13 cellular contexts compared by ENCODE assay signal in the genomic region with DNA sequence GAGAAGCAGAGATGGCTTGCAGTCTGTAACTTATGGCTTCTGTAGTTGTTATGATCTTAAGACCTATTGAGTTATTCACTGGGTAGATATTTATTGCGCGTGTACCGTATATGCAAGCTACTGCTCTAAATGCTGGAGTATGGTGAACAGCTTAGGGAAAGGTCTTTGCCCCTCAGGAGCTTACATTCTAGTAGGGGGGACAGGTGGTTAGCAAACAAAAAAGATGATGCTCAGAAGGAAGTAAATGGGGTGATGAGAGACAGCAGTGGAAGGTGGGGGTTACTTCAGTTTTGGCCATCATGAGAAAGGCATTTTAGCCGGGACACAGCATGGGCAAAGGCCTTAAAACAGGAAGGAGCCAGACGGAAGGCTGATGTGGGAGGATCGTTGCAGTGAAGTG. TPM values are rescaled to one million over a fixed set of nuclear protein-coding genes. Genes with fewer than 3 reads are reported as not detected.
A peak's percentile ranks its signal among the peaks of the same experiment; 100 is the strongest.
DNase-seq lines count a peak whose midpoint lies in the region; ATAC-seq lines count a peak whose summit lies in the region.
"Had no signal": no experiment of that assay in that cellular context is flagged by ENCODE, and none has a peak within 500 bp of the region (broad histone marks: within the 10 kb centered on the region; RNA-seq: fewer than 3 reads in every experiment).

No MANE protein-coding gene starts in this region.

- no peaks in the 10 kb centered on the region for H3K27me3 ChIP-seq in CD4-positive, alpha-beta memory T cell (ENCODE audit: insufficient read depth, low read length)
- H3K27me3 ChIP-seq in naive thymus-derived CD4-positive, alpha-beta T cell (ENCODE audit: control insufficient read depth in 2 of 2, insufficient read depth in 2 of 2, low read length in 2 of 2) = no peaks in the 10 kb centered on the region
- H3K27me3 ChIP-seq: brain microvascular endothelial cell, transverse colon had no signal

- H3K27ac ChIP-seq in CD4-positive, alpha-beta memory T cell (ENCODE audit: low read depth, low read length) = no peak overlapping the region
- H3K27ac ChIP-seq in naive thymus-derived CD4-positive, alpha-beta T cell (ENCODE audit: low read depth, low read length) = no peak overlapping the region
- H3K27ac ChIP-seq: brain microvascular endothelial cell, transverse colon had no signal

- DNase-seq in CD4-positive, alpha-beta memory T cell = no peak
- DNase-seq in activated T-helper 2 cell treated with anti-CD3 and anti-CD28 coated beads, Interferon-gamma antibody, Interleukin-2, Interleukin-4, amounts not matched to agents 10 μg/mL and 5 μg/mL and 100 μg/mL, durations not matched to agents 14 hours and 24 hours and 36 hours (ENCODE audit: low spot score) = no peak
- no peak for DNase-seq in naive thymus-derived CD4-positive, alpha-beta T cell
- DNase-seq in cerebellar cortex (ENCODE audit: low spot score) (no peak), NCI-H1930 (lab: John Stamatoyannopoulos, UW) (no peak)
- DNase-seq: brain microvascular endothelial cell, Caco-2, IMR-90, left cardiac atrium, T1000, transverse colon had no signal

- intact Hi-C loops in CD4-positive, alpha-beta memory T cell (cut with micrococcal nuclease) = loop anchor here (5.0 kb wide), 1 partner anchor 41 kb away; a partner anchor contains a TSS
- intact Hi-C loops in activated T-helper 2 cell treated with anti-CD3 and anti-CD28 coated beads, Interferon-gamma antibody, Interleukin-2, Interleukin-4, amounts not matched to agents 10 μg/mL and 5 μg/mL and 100 μg/mL, durations not matched to agents 14 hours and 24 hours and 36 hours (cut with micrococcal nuclease) = loop anchor here (5.0 to 10.0 kb wide), 3 partner anchors 61 to 161 kb away; a partner anchor contains a TSS
- intact Hi-C loops in naive thymus-derived CD4-positive, alpha-beta T cell (cut with micrococcal nuclease) = loop anchor here in 1 of 2 donors (5.0 kb wide), 2 partner anchors 149 to 301 kb away; no protein-coding TSS in a partner anchor

- no peaks in the 10 kb centered on the region for H3K9me3 Mint-ChIP-seq in CD4-positive, alpha-beta memory T cell
- no peaks in the 10 kb centered on the region for H3K9me3 Mint-ChIP-seq in IgD-negative memory B cell
- no peaks in the 10 kb centered on the region for H3K9me3 Mint-ChIP-seq in activated T-helper 2 cell treated with anti-CD3 and anti-CD28 coated beads, Interferon-gamma antibody, Interleukin-2, Interleukin-4, amounts not matched to agents 10 μg/mL and 5 μg/mL and 100 μg/mL, durations not matched to agents 14 hours and 24 hours and 36 hours
- no peaks in the 10 kb centered on the region for H3K9me3 Mint-ChIP-seq in naive thymus-derived CD4-positive, alpha-beta T cell

- H3K4me1 Mint-ChIP-seq in CD4-positive, alpha-beta memory T cell = peaks cover 26 to 48% (median 36%) of the 10 kb centered on the region in 4 donors
- H3K4me1 Mint-ChIP-seq in IgD-negative memory B cell = peaks cover 26 to 43% (median 41%) of the 10 kb centered on the region in 3 donors
- H3K4me1 Mint-ChIP-seq in activated T-helper 2 cell treated with anti-CD3 and anti-CD28 coated beads, Interferon-gamma antibody, Interleukin-2, Interleukin-4, amounts not matched to agents 10 μg/mL and 5 μg/mL and 100 μg/mL, durations not matched to agents 14 hours and 24 hours and 36 hours (ENCODE audit: low read depth) = peaks cover 28% of the 10 kb centered on the region
- peaks cover 27 to 49% (median 38%) of the 10 kb centered on the region in 7 donors for H3K4me1 Mint-ChIP-seq in naive thymus-derived CD4-positive, alpha-beta T cell

- H3K4me3 Mint-ChIP-seq in CD4-positive, alpha-beta memory T cell = peak overlapping the region; percentile 0 to 79 (median 71)
- peak overlapping the region; percentile 56 to 93 (median 72) for H3K4me3 Mint-ChIP-seq in IgD-negative memory B cell
- peak overlapping the region; percentile 54 for H3K4me3 Mint-ChIP-seq in activated T-helper 2 cell treated with anti-CD3 and anti-CD28 coated beads, Interferon-gamma antibody, Interleukin-2, Interleukin-4, amounts not matched to agents 10 μg/mL and 5 μg/mL and 100 μg/mL, durations not matched to agents 14 hours and 24 hours and 36 hours (ENCODE audit: low read depth)
- H3K4me3 Mint-ChIP-seq in naive thymus-derived CD4-positive, alpha-beta T cell = peak overlapping the region in 9 of 10 donors; percentile 61 to 89 (median 75)

- H3K27me3 Mint-ChIP-seq in CD4-positive, alpha-beta memory T cell = no peaks in the 10 kb centered on the region
- H3K27me3 Mint-ChIP-seq in IgD-negative memory B cell = peaks cover 2% of the 10 kb centered on the region
- no peaks in the 10 kb centered on the region for H3K27me3 Mint-ChIP-seq in activated T-helper 2 cell treated with anti-CD3 and anti-CD28 coated beads, Interferon-gamma antibody, Interleukin-2, Interleukin-4, amounts not matched to agents 10 μg/mL and 5 μg/mL and 100 μg/mL, durations not matched to agents 14 hours and 24 hours and 36 hours (ENCODE audit: low read depth)
- no peaks in the 10 kb centered on the region for H3K27me3 Mint-ChIP-seq in naive thymus-derived CD4-positive, alpha-beta T cell

- H3K4me1 ChIP-seq in CD4-positive, alpha-beta memory T cell (ENCODE audit: insufficient read depth, low read length) = peaks cover 45% of the 10 kb centered on the region
- peaks cover 23 to 25% of the 10 kb centered on the region in 2 donors for H3K4me1 ChIP-seq in naive thymus-derived CD4-positive, alpha-beta T cell (ENCODE audit: control insufficient read depth in 2 of 2, insufficient read depth in 2 of 2, low read length in 2 of 2)

- H3K9me3 ChIP-seq in CD4-positive, alpha-beta memory T cell (ENCODE audit: control insufficient read depth in 1 of 2, low read length in 2 of 2) = no peaks in the 10 kb centered on the region
- no peaks in the 10 kb centered on the region for H3K9me3 ChIP-seq in naive thymus-derived CD4-positive, alpha-beta T cell (ENCODE audit: control insufficient read depth in 2 of 3, low read length in 3 of 3)
- H3K9me3 ChIP-seq: Caco-2, transverse colon had no signal

- H3K4me3 ChIP-seq in CD4-positive, alpha-beta memory T cell (ENCODE audit: low read length in 2 of 2) = no peak overlapping the region
- no peak overlapping the region for H3K4me3 ChIP-seq in naive thymus-derived CD4-positive, alpha-beta T cell (ENCODE audit: low read length)
- H3K4me3 ChIP-seq: transverse colon had no signal

- CTCF ChIA-PET in CD4-positive, alpha-beta memory T cell (lab: Charles Lee; ENCODE audit: partially characterized antibody) = interaction anchor here (0.6 to 9.9 kb wide), 11 partner anchors 9 to 150 kb away, joined by 3 to 325 read pairs (median 17); a partner anchor contains a TSS
- CTCF ChIA-PET in naive thymus-derived CD4-positive, alpha-beta T cell (lab: Charles Lee) = interaction anchor here (0.6 to 9.3 kb wide), 10 partner anchors 14 to 441 kb away, joined by 3 to 136 read pairs (median 5); a partner anchor contains a TSS

- H3K36me3 Mint-ChIP-seq in CD4-positive, alpha-beta memory T cell = peaks cover 11 to 12% of the 10 kb centered on the region in 2 donors
- H3K36me3 Mint-ChIP-seq in IgD-negative memory B cell = peaks cover 2% of the 10 kb centered on the region
- H3K36me3 Mint-ChIP-seq in activated T-helper 2 cell treated with anti-CD3 and anti-CD28 coated beads, Interferon-gamma antibody, Interleukin-2, Interleukin-4, amounts not matched to agents 10 μg/mL and 5 μg/mL and 100 μg/mL, durations not matched to agents 14 hours and 24 hours and 36 hours (ENCODE audit: low read depth) = peaks cover 23% of the 10 kb centered on the region
- peaks cover 5 to 21% (median 7%) of the 10 kb centered on the region in 5 donors for H3K36me3 Mint-ChIP-seq in naive thymus-derived CD4-positive, alpha-beta T cell

- ATAC-seq in naive thymus-derived CD4-positive, alpha-beta T cell = no peak
- ATAC-seq in GM18870 (IDR thresholded peaks at IDR 0.05; ENCODE audit: unreplicated experiment) = no peak
- ATAC-seq: left cardiac atrium had no signal

- peak overlapping the region; percentile 17 to 81 (median 62) for H3K27ac Mint-ChIP-seq in CD4-positive, alpha-beta memory T cell
- H3K27ac Mint-ChIP-seq in IgD-negative memory B cell = peak overlapping the region in 2 of 3 donors; percentile 69 to 71
- no peak overlapping the region for H3K27ac Mint-ChIP-seq in activated T-helper 2 cell treated with anti-CD3 and anti-CD28 coated beads, Interferon-gamma antibody, Interleukin-2, Interleukin-4, amounts not matched to agents 10 μg/mL and 5 μg/mL and 100 μg/mL, durations not matched to agents 14 hours and 24 hours and 36 hours
- peak overlapping the region; percentile 4 to 91 (median 66) for H3K27ac Mint-ChIP-seq in naive thymus-derived CD4-positive, alpha-beta T cell

- POLR2A ChIA-PET in CD4-positive, alpha-beta memory T cell (lab: Charles Lee; ENCODE audit: partially characterized antibody) = interaction anchor here (0.6 to 9.9 kb wide), 7 partner anchors 12 to 159 kb away, joined by 3 to 97 read pairs (median 4); a partner anchor contains a TSS
- POLR2A ChIA-PET in naive thymus-derived CD4-positive, alpha-beta T cell (lab: Charles Lee) = interaction anchor here (0.7 to 3.0 kb wide), 8 partner anchors 19 to 96 kb away, joined by 3 to 17 read pairs (median 3); no protein-coding TSS in a partner anchor

- no peaks in the 10 kb centered on the region for H3K36me3 ChIP-seq in CD4-positive, alpha-beta memory T cell (ENCODE audit: insufficient read depth, low read length)
- peaks cover 0 to 4% (median 0%) of the 10 kb centered on the region in 3 experiments for H3K36me3 ChIP-seq in naive thymus-derived CD4-positive, alpha-beta T cell (ENCODE audit: control insufficient read depth in 2 of 3, insufficient read depth in 3 of 3, low read length in 3 of 3)
- H3K36me3 ChIP-seq: transverse colon had no signal

RNA-seq across cellular contexts. Expression of a gene that starts 2.0 kb away (rescaled TPM):
- 10 to 100 TPM; 20.0 to 21.9 TPM for total RNA-seq in CD4-positive, alpha-beta memory T cell
- 1 to 10 TPM; 1.3 to 3.5 TPM for polyA plus RNA-seq in CD4-positive, alpha-beta memory T cell
- 4.5 TPM for polyA plus RNA-seq in IgD-negative memory B cell
- 9.9 and 10.1 TPM in 2 replicates for total RNA-seq in activated T-helper 2 cell treated with anti-CD3 and anti-CD28 coated beads, Interferon-gamma antibody, Interleukin-2, Interleukin-4, amounts not matched to agents 10 μg/mL and 5 μg/mL and 100 μg/mL, durations not matched to agents 14 hours and 24 hours and 36 hours
- total RNA-seq in naive thymus-derived CD4-positive, alpha-beta T cell = 10 to 100 TPM in 4 of 5 experiments, 1 to 10 TPM in 1; 5.8 to 18.9 (median 17.8) TPM
- 1 to 10 TPM; 1.8 to 4.4 TPM for polyA plus RNA-seq in naive thymus-derived CD4-positive, alpha-beta T cell

RNA-seq across cellular contexts. Expression of a gene that starts 19.8 kb away (rescaled TPM):
- total RNA-seq in CD4-positive, alpha-beta memory T cell = 10 to 100 TPM; 40.1 to 46.6 TPM
- 10 to 100 TPM; 22.4 to 32.6 TPM for polyA plus RNA-seq in CD4-positive, alpha-beta memory T cell
- polyA plus RNA-seq in IgD-negative memory B cell = 150 TPM
- total RNA-seq in activated T-helper 2 cell treated with anti-CD3 and anti-CD28 coated beads, Interferon-gamma antibody, Interleukin-2, Interleukin-4, amounts not matched to agents 10 μg/mL and 5 μg/mL and 100 μg/mL, durations not matched to agents 14 hours and 24 hours and 36 hours = 72.7 and 86.6 TPM in 2 replicates
- 10 to 100 TPM; 23.4 to 54.8 (median 37.5) TPM for total RNA-seq in naive thymus-derived CD4-positive, alpha-beta T cell
- polyA plus RNA-seq in naive thymus-derived CD4-positive, alpha-beta T cell = 10 to 100 TPM; 31.1 to 33.1 TPM

RNA-seq across cellular contexts. Expression of a gene that starts 24.0 kb away (rescaled TPM):
- 10 to 100 TPM; 12.5 to 13.9 TPM for total RNA-seq in CD4-positive, alpha-beta memory T cell
- polyA plus RNA-seq in CD4-positive, alpha-beta memory T cell = 1 to 10 TPM; 2.9 to 3.7 TPM
- polyA plus RNA-seq in IgD-negative memory B cell = 3.0 TPM
- 11.6 and 11.8 TPM in 2 replicates for total RNA-seq in activated T-helper 2 cell treated with anti-CD3 and anti-CD28 coated beads, Interferon-gamma antibody, Interleukin-2, Interleukin-4, amounts not matched to agents 10 μg/mL and 5 μg/mL and 100 μg/mL, durations not matched to agents 14 hours and 24 hours and 36 hours
- 10 to 100 TPM in 4 of 5 experiments, 1 to 10 TPM in 1; 9.2 to 26.3 (median 24.5) TPM for total RNA-seq in naive thymus-derived CD4-positive, alpha-beta T cell
- polyA plus RNA-seq in naive thymus-derived CD4-positive, alpha-beta T cell = 1 to 10 TPM; 5.9 to 7.6 TPM

RNA-seq across cellular contexts. Expression of a gene that starts 42.5 kb away (rescaled TPM):
- 10 to 100 TPM; 37.8 to 38.9 TPM for total RNA-seq in CD4-positive, alpha-beta memory T cell
- 100 to 1,000 TPM; 105 to 130 TPM for polyA plus RNA-seq in CD4-positive, alpha-beta memory T cell
- 150 TPM for polyA plus RNA-seq in IgD-negative memory B cell
- 282 and 290 TPM in 2 replicates for total RNA-seq in activated T-helper 2 cell treated with anti-CD3 and anti-CD28 coated beads, Interferon-gamma antibody, Interleukin-2, Interleukin-4, amounts not matched to agents 10 μg/mL and 5 μg/mL and 100 μg/mL, durations not matched to agents 14 hours and 24 hours and 36 hours
- 100 to 1,000 TPM in 1 of 5 experiments, 10 to 100 TPM in 4; 12.3 to 227 (median 29.3) TPM for total RNA-seq in naive thymus-derived CD4-positive, alpha-beta T cell
- 10 to 100 TPM; 70.0 to 72.3 TPM for polyA plus RNA-seq in naive thymus-derived CD4-positive, alpha-beta T cell
